Comparison of ENCODE assay signal across 10 cellular contexts in the genomic region with DNA sequence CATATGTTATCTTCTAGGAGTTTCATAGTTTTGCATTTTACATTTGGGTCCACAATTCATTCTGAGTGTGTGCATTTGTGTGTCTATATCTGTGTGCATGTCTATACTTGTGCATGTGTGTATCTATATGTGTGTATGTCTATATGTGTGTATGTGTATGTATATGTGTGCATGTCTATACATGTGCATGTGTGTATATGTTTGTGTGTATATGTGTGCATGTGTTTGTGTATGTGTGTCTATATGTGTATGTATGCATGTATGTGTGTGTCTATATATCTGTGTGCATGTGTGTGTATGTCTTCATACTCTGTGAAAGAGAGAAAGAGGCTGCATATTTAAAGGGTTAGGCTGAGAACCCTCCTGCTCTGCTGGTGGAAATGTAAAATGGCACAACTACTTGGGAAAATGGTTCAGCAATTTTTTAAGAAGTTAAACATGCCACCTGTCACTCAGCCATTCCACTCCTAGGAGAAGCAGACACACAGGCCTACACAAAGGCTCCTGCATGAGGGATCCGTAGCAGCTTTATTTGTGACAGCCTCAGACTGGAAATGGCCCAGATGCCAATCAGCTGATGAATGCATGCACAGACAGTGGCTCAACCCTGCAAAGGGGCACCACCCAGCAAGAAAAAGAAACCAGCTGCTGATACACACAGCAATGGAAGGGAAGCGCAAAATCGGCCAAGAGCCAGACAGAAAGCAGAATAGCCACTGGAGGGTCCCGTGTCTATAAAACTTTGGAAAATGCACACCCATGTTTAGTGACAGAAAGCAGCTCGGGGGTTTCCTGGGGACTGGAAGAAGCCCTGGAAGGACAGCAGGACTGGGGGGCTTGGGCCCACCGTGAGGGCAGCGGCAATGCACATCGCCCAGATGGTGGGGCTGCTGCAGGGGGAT.
DNase-seq lines count a peak whose midpoint lies in the region; ATAC-seq and TF ChIP-seq lines count a peak whose summit lies in the region.
"Had no signal": no experiment of that assay in that cellular context is flagged by ENCODE, and none has a peak within 500 bp of the region (broad histone marks: within the 10 kb centered on the region; RNA-seq: fewer than 3 reads in every experiment).

No MANE protein-coding gene starts in this region.

- H2AK5ac ChIP-seq in mesenchymal stem cell (ENCODE audit: low read length, severe bottlenecking) = peak overlapping the region; percentile 84

- no peak overlapping the region for H3K4ac ChIP-seq in mesenchymal stem cell (ENCODE audit: low read depth in 1 of 2, low read length in 2 of 2)

- DNase-seq in MG63 = peak; percentile 16
- DNase-seq in epithelial cell of esophagus (ENCODE audit: low read depth) = peak; percentile 81
- DNase-seq in mesenchymal stem cell = peak; percentile 73
- DNase-seq in activated gamma-delta T cell treated with Interleukin-2 at 50 U/mL for 16 hours = no peak
- DNase-seq: NCI-H2029 treated with DMSO at 0.1 percent for 48 hours had no signal

- H2BK120ac ChIP-seq in mesenchymal stem cell (ENCODE audit: low read depth, low read length) = no peak overlapping the region

- peak overlapping the region; percentile 60 for H3K4me2 ChIP-seq in mesenchymal stem cell (ENCODE audit: low read length, poor library complexity, severe bottlenecking)

- ATAC-seq in GM18870 (IDR thresholded peaks at IDR 0.05; ENCODE audit: unreplicated experiment) (no peak), gastroesophageal sphincter (no peak), GM19395 (IDR thresholded peaks at IDR 0.05; ENCODE audit: unreplicated experiment) (no peak)

- H3K9ac ChIP-seq in mesenchymal stem cell (ENCODE audit: low read length) = no peak overlapping the region

- H3K9me3 ChIP-seq in MG63 = no peaks in the 10 kb centered on the region
- no peaks in the 10 kb centered on the region for H3K9me3 ChIP-seq in mesenchymal stem cell (ENCODE audit: control insufficient read depth, low read length)
- H3K9me3 ChIP-seq in gastroesophageal sphincter = no peaks in the 10 kb centered on the region

- no peaks in the 10 kb centered on the region for H3K79me2 ChIP-seq in ACC112 (ENCODE audit: control insufficient read depth, insufficient read depth, low read length, unreplicated experiment)

- no peak overlapping the region for H3K14ac ChIP-seq in mesenchymal stem cell (ENCODE audit: low read length in 2 of 2)

- no peak overlapping the region for H4K91ac ChIP-seq in mesenchymal stem cell (ENCODE audit: low read length)

- no peak for TF ChIP-seq POLR2A in gastroesophageal sphincter (IDR thresholded peaks at IDR 0.05)

- 59% methylated on average over 5 of the region's 8 CpGs for WGBS in mesenchymal stem cell
- WGBS in gastroesophageal sphincter (ENCODE audit: low coverage in 1 of 2), 2 donors = 71 to 87% methylated on average over 5 to 8 of the region's 8 CpGs

- H3K27me3 ChIP-seq in ACC112 (ENCODE audit: insufficient read depth, low read length) = no peaks in the 10 kb centered on the region
- no peaks in the 10 kb centered on the region for H3K27me3 ChIP-seq in MG63
- H3K27me3 ChIP-seq in mesenchymal stem cell (ENCODE audit: control insufficient read depth in 1 of 2, insufficient read depth in 1 of 2, low read length in 2 of 2) = no peaks in the 10 kb centered on the region
- no peaks in the 10 kb centered on the region for H3K27me3 ChIP-seq in gastroesophageal sphincter

- no peak overlapping the region for H2BK15ac ChIP-seq in mesenchymal stem cell (ENCODE audit: low read depth, poor library complexity, severe bottlenecking)

- TF ChIP-seq CTCF in epithelial cell of esophagus (IDR thresholded peaks at IDR 0.05; ENCODE audit: insufficient read depth, low read depth, low read length, missing control alignments) = no peak
- no peak for TF ChIP-seq CTCF in gastroesophageal sphincter (IDR thresholded peaks at IDR 0.05)

- H2BK5ac ChIP-seq in mesenchymal stem cell (ENCODE audit: low read depth, low read length, poor library complexity, severe bottlenecking) = peak overlapping the region; percentile 88

- H2AFZ ChIP-seq in ACC112 (ENCODE audit: low read length, unreplicated experiment) (no peak overlapping the region), mesenchymal stem cell (ENCODE audit: low read depth, low read length) (no peak overlapping the region)

- H3K18ac ChIP-seq in mesenchymal stem cell (ENCODE audit: low read depth in 1 of 2, low read length in 2 of 2) = no peak overlapping the region

- no peak overlapping the region for H3K23ac ChIP-seq in mesenchymal stem cell (ENCODE audit: low read length in 2 of 2)

- H3K27ac ChIP-seq in ACC112 (ENCODE audit: low read depth, low read length) = no peak overlapping the region
- peak overlapping the region; percentile 97 for H3K27ac ChIP-seq in mesenchymal stem cell (ENCODE audit: low read length, poor library complexity, severe bottlenecking)
- H3K27ac ChIP-seq in gastroesophageal sphincter = no peak overlapping the region
- H3K27ac ChIP-seq: C4-2B had no signal

- H3K36me3 ChIP-seq in ACC112 (ENCODE audit: insufficient read depth, low read length) (no peaks in the 10 kb centered on the region), MG63 (no peaks in the 10 kb centered on the region), mesenchymal stem cell (ENCODE audit: control insufficient read depth in 1 of 2, insufficient read depth in 2 of 2, low read depth in 1 of 2, low read length in 2 of 2) (no peaks in the 10 kb centered on the region), gastroesophageal sphincter (no peaks in the 10 kb centered on the region)

- H3K79me1 ChIP-seq in mesenchymal stem cell (replicated peaks; ENCODE audit: low read length, poor library complexity, severe bottlenecking) = no peaks in the 10 kb centered on the region

- no peak overlapping the region for H2BK12ac ChIP-seq in mesenchymal stem cell (ENCODE audit: low read length in 2 of 2)

- H3K4me1 ChIP-seq in ACC112 (ENCODE audit: control insufficient read depth, insufficient read depth, low read length, unreplicated experiment) (peaks cover 32% of the 10 kb centered on the region), mesenchymal stem cell (ENCODE audit: control insufficient read depth, insufficient read depth, low read depth, low read length) (peaks cover 36% of the 10 kb centered on the region), gastroesophageal sphincter (no peaks in the 10 kb centered on the region)

- H3K4me3 ChIP-seq in ACC112 (ENCODE audit: low read depth, low read length) (peak overlapping the region; percentile 6; the same call in 1 of the 2 replicates), MG63 (no peak overlapping the region), epithelial cell of esophagus (ENCODE audit: low read length) (no peak overlapping the region), mesenchymal stem cell (ENCODE audit: insufficient read depth in 1 of 2, low read depth in 1 of 2, low read length in 2 of 2) (no peak overlapping the region), gastroesophageal sphincter (no peak overlapping the region)

- no peak for TF ChIP-seq EP300 in gastroesophageal sphincter (IDR thresholded peaks at IDR 0.05)

- no peak overlapping the region for H4K8ac ChIP-seq in mesenchymal stem cell (ENCODE audit: low read length)
